Comparison of ENCODE assay signal across 26 cellular contexts in genomic region chr6:11160199-11160598, GRCh38. TPM values are rescaled to one million over a fixed set of nuclear protein-coding genes. Genes with fewer than 3 reads are reported as not detected.
"Had no signal": no experiment of that assay in that cellular context is flagged by ENCODE, and none has a peak within 500 bp of the region (broad histone marks: within the 10 kb centered on the region; RNA-seq: fewer than 3 reads in every experiment).

No MANE protein-coding gene starts in this region.

- H3K9me3 Mint-ChIP-seq: activated CD8-positive, alpha-beta T cell treated with anti-CD3 and anti-CD28 coated beads for 36 hours; activated T-helper 17 cell treated with anti-CD3 and anti-CD28 coated beads, Interleukin-2, amount 50 U/mL, for 72 hours; endodermal cell; nephron; T-cell had no signal

- DNase-seq: activated CD4-positive, alpha-beta T cell treated with anti-CD3 and anti-CD28 coated beads for 48 hours; activated CD4-positive, CD25-positive, alpha-beta regulatory T cell; activated CD8-positive, alpha-beta T cell treated with anti-CD3 and anti-CD28 coated beads for 36 hours; activated naive CD4-positive, alpha-beta T cell treated with Interleukin-2 at 50 U/mL for 16 hours; activated T-cell treated with anti-CD3 and anti-CD28 coated beads, Interleukin-2, amount 50 U/mL, for 1 hour; body of pancreas; central memory CD4-positive, alpha-beta T cell; dorsolateral prefrontal cortex; endodermal cell; foreskin melanocyte; hypothalamus; kidney; nucleus accumbens; posterior cingulate gyrus; sigmoid colon; spleen; stimulated activated naive CD4-positive, alpha-beta T cell treated with Interleukin-2 at 50 U/mL for 16 hours; T-cell; tibial artery had no signal

- H3K27ac Mint-ChIP-seq: activated CD8-positive, alpha-beta T cell treated with anti-CD3 and anti-CD28 coated beads for 36 hours; activated T-helper 17 cell treated with anti-CD3 and anti-CD28 coated beads, Interleukin-2, amount 50 U/mL, for 72 hours; endodermal cell; nephron; T-cell had no signal

- H3K27me3 Mint-ChIP-seq: activated T-helper 17 cell treated with anti-CD3 and anti-CD28 coated beads, Interleukin-2, amount 50 U/mL, for 72 hours; T-cell had no signal

- H3K27me3 ChIP-seq: dorsolateral prefrontal cortex, sigmoid colon, spleen, tibial artery had no signal

- H3K27ac ChIP-seq: body of pancreas, sigmoid colon, spleen, tibial artery had no signal

- ATAC-seq: activated CD8-positive, alpha-beta T cell treated with anti-CD3 and anti-CD28 coated beads for 36 hours; activated T-helper 17 cell treated with anti-CD3 and anti-CD28 coated beads, Interleukin-2, amount 50 U/mL, for 72 hours; body of pancreas; left lobe of liver; T-cell had no signal

- H3K9me3 ChIP-seq: body of pancreas, sigmoid colon, tibial artery had no signal

- H3K4me3 ChIP-seq: body of pancreas, lung, sigmoid colon, spleen, tibial artery had no signal

- H3K4me1 ChIP-seq: body of pancreas, sigmoid colon, spleen, tibial artery had no signal

- H3K36me3 Mint-ChIP-seq: mesothelial cell of epicardium, T-cell had no signal

- H3K36me3 ChIP-seq: sigmoid colon, spleen, tibial artery had no signal

- H3K4me1 Mint-ChIP-seq: nephron had no signal

- H3K4me3 Mint-ChIP-seq: activated CD8-positive, alpha-beta T cell treated with anti-CD3 and anti-CD28 coated beads for 36 hours; activated T-helper 17 cell treated with anti-CD3 and anti-CD28 coated beads, Interleukin-2, amount 50 U/mL, for 72 hours; endodermal cell; mesothelial cell of epicardium; nephron; T-cell had no signal

RNA-seq across cellular contexts. Expression of gene ERVFRD-1, which starts 48.7 kb away (rescaled TPM):
- total RNA-seq: activated CD8-positive, alpha-beta T cell treated with anti-CD3 and anti-CD28 coated beads for 36 hours; body of pancreas; endodermal cell; renal cortical epithelial cell; urinary bladder had no signal
